In genomic region chr20:44576297-44576696, GRCh38 we compare ENCODE assay signal across 8 cellular contexts. TPM values are rescaled to one million over a fixed set of nuclear protein-coding genes. Genes with fewer than 3 reads are reported as not detected.
DNase-seq lines count a peak whose midpoint lies in the region; ATAC-seq and TF ChIP-seq lines count a peak whose summit lies in the region.

No MANE protein-coding gene starts in this region.

- peaks cover 31 to 47% (median 32%) of the 10 kb centered on the region in 3 donors for H3K4me1 Mint-ChIP-seq in naive B cell

- no peaks in the 10 kb centered on the region for H3K36me3 ChIP-seq in ascending aorta

- H3K4me1 ChIP-seq in ascending aorta: peaks cover 0 to 18% of the 10 kb centered on the region in 2 donors

- no peak overlapping the region for H3K4me3 ChIP-seq in ascending aorta

- H3K9me3 ChIP-seq in ascending aorta: no peaks in the 10 kb centered on the region

- no peak overlapping the region for H3K27ac ChIP-seq in ascending aorta

- H3K36me3 Mint-ChIP-seq in naive B cell: no peaks in the 10 kb centered on the region

- DNase-seq in DMS 273 (lab: John Stamatoyannopoulos, UW; ENCODE audit: unreplicated experiment) (peak; percentile 42), Kasumi-1 (lab: John Stamatoyannopoulos, UW) (peak; percentile 84 to 93), ascending aorta (ENCODE audit: low spot score in 2 of 2) (no peak), naive B cell (peak; percentile 70), COLO668 (lab: John Stamatoyannopoulos, UW; ENCODE audit: unreplicated experiment) (no peak), medulla oblongata (ENCODE audit: extremely low spot score) (no peak), Ammon's horn (ENCODE audit: low spot score) (no peak)

- no peaks in the 10 kb centered on the region for H3K9me3 Mint-ChIP-seq in naive B cell

- peak; percentile 83 to 92 for ATAC-seq in naive B cell (ENCODE audit: low read depth in 2 of 2)
- ATAC-seq in GM18511 (IDR thresholded peaks at IDR 0.05; ENCODE audit: unreplicated experiment): no peak

- intact Hi-C loops in ascending aorta (cut with DNase I): no loop called here

- peak overlapping the region; percentile 45 to 92 (median 77) for H3K27ac Mint-ChIP-seq in naive B cell

- H3K4me3 Mint-ChIP-seq in naive B cell: peak overlapping the region; percentile 42 to 84 (median 68)

- TF ChIP-seq CTCF in ascending aorta (IDR thresholded peaks at IDR 0.05): peak in 2 of 3 experiments; percentile 13 to 18

- no peaks in the 10 kb centered on the region for H3K27me3 Mint-ChIP-seq in naive B cell

- no peaks in the 10 kb centered on the region for H3K27me3 ChIP-seq in ascending aorta

RNA-seq across cellular contexts. Expression of gene PKIG, which starts 6.1 kb away (rescaled TPM):
- total RNA-seq in ascending aorta: 84.7 TPM
- 100 to 1,000 TPM in 4 of 6 donors, 10 to 100 TPM in 2; 74.7 to 219 (median 103) TPM for polyA plus RNA-seq in naive B cell (ENCODE audit: low read depth in 6 of 6)

RNA-seq across cellular contexts. Expression of gene SERINC3, which starts 54.4 kb away (rescaled TPM):
- total RNA-seq in ascending aorta: 78.1 TPM
- polyA plus RNA-seq in naive B cell (ENCODE audit: low read depth in 6 of 6): 100 to 1,000 TPM; 120 to 145 (median 133) TPM

Comparison
In these comparisons a context has a peak if more than half of its experiments do, and no peak if none do; other contexts are left out.
1. DNase-seq: peak in DMS 273 (single experiment), Kasumi-1 (2 of 2) and naive B cell (single experiment); none in ascending aorta (0 of 2), COLO668 (single experiment), medulla oblongata (single experiment) and Ammon's horn (single experiment).